In genomic region chr5:38726279-38726678, GRCh38 we compare ENCODE assay signal across 19 cellular contexts.
A peak's percentile ranks its signal among the peaks of the same experiment; 100 is the strongest.
DNase-seq lines count a peak whose midpoint lies in the region; FAIRE-seq and TF ChIP-seq lines count a peak whose summit lies in the region.
"Had no signal": no experiment of that assay in that cellular context is flagged by ENCODE, and none has a peak within 500 bp of the region (broad histone marks: within the 10 kb centered on the region; RNA-seq: fewer than 3 reads in every experiment).

No MANE protein-coding gene starts in this region.

- H2BK120ac ChIP-seq in H1 (replicated peaks; ENCODE audit: low read depth, low read length) = no peak overlapping the region
- no peak overlapping the region for H2BK120ac ChIP-seq in neuronal stem cell (ENCODE audit: low read depth, low read length)

- no peak overlapping the region for H2AK5ac ChIP-seq in H1 (ENCODE audit: low read depth, low read length)
- H2AK5ac ChIP-seq in neuronal stem cell (ENCODE audit: low read depth, low read length) = no peak overlapping the region

- H3K23me2 ChIP-seq in H1 (ENCODE audit: low read depth, low read length) = no peaks in the 10 kb centered on the region

- H4K20me1 ChIP-seq in H1 (replicated peaks in 1 of 2; ENCODE audit: control insufficient read depth in 1 of 2, insufficient read depth in 2 of 2, low read length in 2 of 2) = no peaks in the 10 kb centered on the region

- no peaks in the 10 kb centered on the region for H3K79me2 ChIP-seq in H1 (ENCODE audit: control insufficient read depth in 1 of 2, insufficient read depth in 2 of 2, low read length in 2 of 2)

- no peak overlapping the region for H2BK20ac ChIP-seq in H1 (ENCODE audit: low read length)

- H3K4ac ChIP-seq in H1 (replicated peaks; ENCODE audit: insufficient read length, low read depth, low read length) = peak overlapping the region; percentile 8
- H3K4ac ChIP-seq in neuronal stem cell (ENCODE audit: low read length) = no peak overlapping the region

- no peak overlapping the region for H3K9ac ChIP-seq in H1 (replicated peaks in 1 of 4; ENCODE audit: extremely low read depth in 1 of 4, low read depth in 3 of 4, low read length in 3 of 4)
- H3K9ac ChIP-seq in neuronal stem cell (ENCODE audit: low read depth, low read length, poor library complexity) = no peak overlapping the region

- no peak for TF ChIP-seq RAD21 in H1 (IDR thresholded peaks at IDR 0.05 in 1 of 2, conservative IDR thresholded peaks at IDR 0.05 in 1 of 2; ENCODE audit: low read depth in 2 of 2, low read length in 2 of 2)

- CTCF ChIA-PET in H1 (lab: Charles Lee; ENCODE audit: partially characterized antibody) = interaction anchor here (1.0 to 1.3 kb wide), 2 partner anchors 14 to 59 kb away, joined by 3 to 4 read pairs; no protein-coding TSS in a partner anchor

- H4K91ac ChIP-seq in H1 (replicated peaks; ENCODE audit: insufficient read length, low read length) (no peak overlapping the region), neuronal stem cell (ENCODE audit: low read depth, low read length, poor library complexity) (no peak overlapping the region)

- H2AFZ ChIP-seq in H1 (ENCODE audit: low read length) = no peak overlapping the region
- H2AFZ ChIP-seq in neuronal stem cell (ENCODE audit: low read length) = no peak overlapping the region

- POLR2A ChIA-PET in H1 (lab: Charles Lee; ENCODE audit: partially characterized antibody) = no interaction called here

- H4K8ac ChIP-seq in H1 (ENCODE audit: extremely low read depth, insufficient read depth, low read length) (no peak overlapping the region), neuronal stem cell (ENCODE audit: low read depth, low read length) (no peak overlapping the region)

- no peak overlapping the region for H2BK5ac ChIP-seq in H1 (ENCODE audit: low read depth, low read length)
- no peak overlapping the region for H2BK5ac ChIP-seq in neuronal stem cell (ENCODE audit: low read length)

- TF ChIP-seq EP300 in H1 (IDR thresholded peaks at IDR 0.05; ENCODE audit: borderline replicate concordance in 1 of 2, low read depth in 2 of 2, low read length in 2 of 2) = no peak

- no peak overlapping the region for H4K5ac ChIP-seq in H1 (ENCODE audit: insufficient read length, low read depth, low read length)

- H3K4me1 ChIP-seq in H1 (replicated peaks in 1 of 4; ENCODE audit: control insufficient read depth in 3 of 4, insufficient read depth in 4 of 4, low read length in 3 of 4) = peaks cover 1 to 9% (median 6%) of the 10 kb centered on the region in 4 experiments; a peak in 4 of 7 replicates
- H3K4me1 ChIP-seq in neuronal stem cell (ENCODE audit: control insufficient read depth in 2 of 2, insufficient read depth in 1 of 2, low read depth in 1 of 2, low read length in 2 of 2) = peaks cover 22 to 29% of the 10 kb centered on the region in 2 donors
- H3K4me1 ChIP-seq: Caco-2 had no signal

- H2BK12ac ChIP-seq in H1 (ENCODE audit: low read depth, low read length) (no peak overlapping the region), neuronal stem cell (ENCODE audit: low read length) (no peak overlapping the region)

- H3K23ac ChIP-seq in H1 (ENCODE audit: insufficient read length) (no peak overlapping the region), neuronal stem cell (ENCODE audit: low read depth, low read length, poor library complexity) (no peak overlapping the region)

- 96% methylated on average over 3 of the region's 3 CpGs; no CpG with 5 or more reads in 1 of the 2 experiments for WGBS in H1 (ENCODE audit: extremely low coverage in 1 of 2, insufficient coverage in 1 of 2, insufficient read length in 1 of 2, insufficient replicate concordance in 2 of 2, low coverage in 1 of 2, low lambda C conversion rate in 2 of 2, missing lambda C conversion rate in 1 of 2), 2 experiments
- WGBS in neuronal stem cell (ENCODE audit: extremely low coverage in 2 of 2, insufficient read length in 2 of 2, insufficient replicate concordance in 1 of 2), 2 donors = no CpG with 5 or more reads among the region's 3 CpGs

- H3K56ac ChIP-seq in H1 (replicated peaks; ENCODE audit: insufficient read length, low read depth, low read length) = no peak overlapping the region

- H3K4me3 ChIP-seq in H1 (ENCODE audit: extremely low read depth in 1 of 4, insufficient read depth in 2 of 4, low read depth in 3 of 4, low read length in 4 of 4) (no peak overlapping the region), neuronal stem cell (ENCODE audit: low read length in 2 of 2) (no peak overlapping the region)
- H3K4me3 ChIP-seq: K562 had no signal

- H2BK15ac ChIP-seq in H1 (ENCODE audit: low read length) = no peak overlapping the region
- no peak overlapping the region for H2BK15ac ChIP-seq in neuronal stem cell (ENCODE audit: low read length)

- H3K9me3 ChIP-seq in H1 (ENCODE audit: insufficient read depth in 2 of 2, low read depth in 1 of 2, low read length in 1 of 2) = no peaks in the 10 kb centered on the region
- H3K9me3 ChIP-seq in neuronal stem cell (replicated peaks in 1 of 2; ENCODE audit: control insufficient read depth in 2 of 2, insufficient read depth in 1 of 2, low read depth in 1 of 2, low read length in 2 of 2) = no peaks in the 10 kb centered on the region
- H3K9me3 ChIP-seq: Caco-2 had no signal

- TF ChIP-seq POLR2A in H1 (IDR thresholded peaks at IDR 0.05; ENCODE audit: control extremely low read depth in 1 of 2, low read depth in 2 of 2, low read length in 2 of 2) = no peak

- FAIRE-seq in H1 (lab: Jason Lieb, UNC) = no peak
- FAIRE-seq: GM19239 had no signal

- H3K4me2 ChIP-seq in H1 (ENCODE audit: insufficient read depth in 1 of 2, low read depth in 2 of 2, low read length in 2 of 2) (no peak overlapping the region), neuronal stem cell (ENCODE audit: insufficient read depth, low read length, poor library complexity, severe bottlenecking) (no peak overlapping the region)

- no peaks in the 10 kb centered on the region for H3K36me3 ChIP-seq in H1 (ENCODE audit: control insufficient read depth in 2 of 4, insufficient read depth in 4 of 4, low read length in 3 of 4)
- no peaks in the 10 kb centered on the region for H3K36me3 ChIP-seq in neuronal stem cell (replicated peaks in 1 of 2; ENCODE audit: control insufficient read depth in 2 of 2, insufficient read depth in 2 of 2, low read length in 2 of 2)

- H3K18ac ChIP-seq in H1 (ENCODE audit: extremely low read depth, low read length) (no peak overlapping the region), neuronal stem cell (ENCODE audit: low read length) (peak overlapping the region; percentile 50)

- TF ChIP-seq CTCF in H1 (IDR thresholded peaks at IDR 0.05; ENCODE audit: control extremely low read depth in 1 of 3, insufficient read depth in 1 of 3, low read depth in 1 of 3, low read length in 3 of 3) = no peak

- H3K79me1 ChIP-seq in H1 (ENCODE audit: low read depth, low read length) = no peaks in the 10 kb centered on the region
- H3K79me1 ChIP-seq in neuronal stem cell (ENCODE audit: low read depth, low read length) = no peaks in the 10 kb centered on the region

- DNase-seq in NCI-H748 (lab: John Stamatoyannopoulos, UW; ENCODE audit: unreplicated experiment) (peak; percentile 40), NCI-H748 treated with DMSO at 0.1 percent for 48 hours (lab: John Stamatoyannopoulos, UW) (no peak), SK-N-DZ (ENCODE audit: low spot score) (peak; percentile 10), H1 (ENCODE audit: low read depth in 1 of 2, low spot score in 2 of 2) (no peak), neuronal stem cell (ENCODE audit: low spot score) (no peak), NCI-H1105 (lab: John Stamatoyannopoulos, UW) (no peak)
- no peak for DNase-seq in stimulated activated CD4-positive, alpha-beta T cell treated with anti-CD3 and anti-CD28 coated beads, Interleukin-1b, Interleukin-23, amount 100 ng/mL, for 48 hours
- DNase-seq in activated T-cell treated with anti-CD3 and anti-CD28 coated beads, Interleukin-2, amount 50 U/mL, for 48 hours = no peak
- DNase-seq: Caco-2, DMS79 treated with DMSO at 0.1 percent for 48 hours, GDM1, NCI-H1048, NCI-H1694 treated with DMSO at 0.1 percent for 48 hours, NCI-H2171, NCI-H446 treated with DMSO at 0.1 percent for 48 hours, NCI-H82, SHP77 treated with DMSO at 0.1 percent for 48 hours had no signal

- H3K27ac ChIP-seq in H1 (ENCODE audit: low read depth, low read length) (no peak overlapping the region), neuronal stem cell (replicated peaks; ENCODE audit: low read length) (peak overlapping the region; percentile 88)

- H3K27me3 ChIP-seq in H1 (replicated peaks in 1 of 4; ENCODE audit: control insufficient read depth in 3 of 4, extremely low read depth in 1 of 4, insufficient read depth in 3 of 4, low read length in 3 of 4) (no peaks in the 10 kb centered on the region), neuronal stem cell (ENCODE audit: control insufficient read depth in 3 of 3, insufficient read depth in 3 of 3, low read depth in 1 of 3, low read length in 3 of 3) (no peaks in the 10 kb centered on the region)

- H3K14ac ChIP-seq in H1 (ENCODE audit: insufficient read length) (no peak overlapping the region), neuronal stem cell (ENCODE audit: low read length) (no peak overlapping the region)

TF ChIP-seq in H1, 55 proteins besides CTCF, POLR2A, EP300 and RAD21:
- TF ChIP-seq GABPA (IDR thresholded peaks at IDR 0.05; ENCODE audit: borderline replicate concordance, insufficient read depth, low read length) (no peak), CHD2 (IDR thresholded peaks at IDR 0.05; ENCODE audit: low read length) (no peak), NANOG (IDR thresholded peaks at IDR 0.05; ENCODE audit: insufficient read depth, low read depth, low read length, poor library complexity, severe bottlenecking) (no peak), JUN (IDR thresholded peaks at IDR 0.05; ENCODE audit: low read depth, low read length) (no peak), RFX5 (IDR thresholded peaks at IDR 0.05; ENCODE audit: borderline replicate concordance, low read depth, low read length) (no peak), HDAC6 (IDR thresholded peaks at IDR 0.05; ENCODE audit: low read depth, low read length) (no peak), EZH2 (IDR thresholded peaks at IDR 0.05; ENCODE audit: low read depth, low read length, severe bottlenecking) (no peak), SIRT6 (IDR thresholded peaks at IDR 0.05; ENCODE audit: low read length) (no peak), ZNF274 (IDR thresholded peaks at IDR 0.05; ENCODE audit: borderline replicate concordance, extremely low read depth, low read length) (no peak), HDAC2 (IDR thresholded peaks at IDR 0.05; ENCODE audit: borderline replicate concordance in 1 of 2, low read depth in 2 of 2, low read length in 2 of 2) (no peak), CHD1 (IDR thresholded peaks at IDR 0.05; ENCODE audit: low read depth, low read length) (no peak), CEBPB (IDR thresholded peaks at IDR 0.05; ENCODE audit: low read depth, low read length) (no peak), SP4 (IDR thresholded peaks at IDR 0.05; ENCODE audit: low read length) (no peak), POU5F1 (IDR thresholded peaks at IDR 0.05; ENCODE audit: low read depth, low read length) (no peak), YY1 (IDR thresholded peaks at IDR 0.05; ENCODE audit: low read depth, low read length) (no peak)

Comparison
In these comparisons a context has a peak if more than half of its experiments do, and no peak if none do; other contexts are left out.
1. DNase-seq: peak in NCI-H748 (single experiment) and SK-N-DZ (single experiment); none in NCI-H748 treated with DMSO at 0.1 percent for 48 hours (single experiment), H1 (0 of 2), neuronal stem cell (single experiment), stimulated activated CD4-positive, alpha-beta T cell treated with anti-CD3 and anti-CD28 coated beads, Interleukin-1b, Interleukin-23, amount 100 ng/mL, for 48 hours (single experiment), NCI-H1105 (single experiment) and activated T-cell treated with anti-CD3 and anti-CD28 coated beads, Interleukin-2, amount 50 U/mL, for 48 hours (0 of 2).